8 cellular contexts compared by ENCODE assay signal in genomic region chr11:8263109-8263768, GRCh38. TPM values are rescaled to one million over a fixed set of nuclear protein-coding genes. Genes with fewer than 3 reads are reported as not detected.
DNase-seq lines count a peak whose midpoint lies in the region; ATAC-seq, FAIRE-seq and TF ChIP-seq lines count a peak whose summit lies in the region.

No MANE protein-coding gene starts in this region.

- peak; percentile 36 for DNase-seq in ELF-1 (ENCODE audit: low read depth, low spot score)
- DNase-seq in astrocyte of the cerebellum (ENCODE audit: low read depth), result no peak
- DNase-seq in left kidney (ENCODE audit: low read depth, low spot score), result peak; percentile 60
- no peak for DNase-seq in GM12891 (ENCODE audit: insufficient read length, low spot score)

- H3K27ac ChIP-seq in thymus (ENCODE audit: low read depth), result no peak overlapping the region

- peak overlapping the region; percentile 73 to 94 (median 79) for H3K4me3 Mint-ChIP-seq in IgD-negative memory B cell

- TF ChIP-seq CTCF in astrocyte of the cerebellum (IDR thresholded peaks at IDR 0.05; ENCODE audit: low read depth, low read length, missing control alignments), result no peak

- no peaks in the 10 kb centered on the region for H3K36me3 Mint-ChIP-seq in IgD-negative memory B cell

- H3K36me3 ChIP-seq in thymus (ENCODE audit: control insufficient read depth, insufficient read depth), result no peaks in the 10 kb centered on the region

- no peak for FAIRE-seq in GM12891 (lab: Jason Lieb, UNC)

- ATAC-seq in HG03442 (IDR thresholded peaks at IDR 0.05; ENCODE audit: unreplicated experiment) (no peak), HG02938 (IDR thresholded peaks at IDR 0.05; ENCODE audit: unreplicated experiment) (no peak)

- peak overlapping the region in 1 of 3 donors; percentile 90 for H3K27ac Mint-ChIP-seq in IgD-negative memory B cell

- H3K4me3 ChIP-seq in astrocyte of the cerebellum (ENCODE audit: low read depth, low read length), result peak overlapping the region; percentile 41
- peak overlapping the region; percentile 40 for H3K4me3 ChIP-seq in thymus (ENCODE audit: low read length)

- no peaks in the 10 kb centered on the region for H3K9me3 ChIP-seq in thymus (ENCODE audit: control insufficient read depth)

- TF ChIP-seq POLR2A in GM12891 (IDR thresholded peaks at IDR 0.05; ENCODE audit: low read depth, low read length), result no peak

- H3K4me1 ChIP-seq in thymus (ENCODE audit: control insufficient read depth, insufficient read depth, low read length), result peaks cover 7% of the 10 kb centered on the region

- H3K4me1 Mint-ChIP-seq in IgD-negative memory B cell, result peaks cover 7 to 8% (median 7%) of the 10 kb centered on the region in 3 donors

- H3K27me3 ChIP-seq in thymus (ENCODE audit: control insufficient read depth, insufficient read depth), result peaks cover 40% of the 10 kb centered on the region

- 2% methylated on average over 53 of the region's 53 CpGs for WGBS in thymus

- peaks cover 62% of the 10 kb centered on the region for H3K27me3 Mint-ChIP-seq in IgD-negative memory B cell

- no peaks in the 10 kb centered on the region for H3K9me3 Mint-ChIP-seq in IgD-negative memory B cell

- in situ Hi-C loops in astrocyte of the cerebellum (cut with HindIII; ENCODE audit: low sequenced_read_pairs), result no loop called here

TF ChIP-seq in GM12891, 5 proteins besides CTCF, POLR2A, EP300 and RAD21:
- TF ChIP-seq TAF1 (IDR thresholded peaks at IDR 0.05; ENCODE audit: low read depth, low read length) (no peak), POU2F2 (IDR thresholded peaks at IDR 0.05; ENCODE audit: low read depth, low read length) (no peak), POLR2AphosphoS5 (IDR thresholded peaks at IDR 0.05; ENCODE audit: low read depth, low read length) (no peak), PAX5 (IDR thresholded peaks at IDR 0.05; ENCODE audit: insufficient read depth, low read length, severe bottlenecking) (no peak), SPI1 (IDR thresholded peaks at IDR 0.05; ENCODE audit: low read depth, low read length) (no peak)

RNA-seq across cellular contexts. Expression of gene LMO1, which starts 0.4 kb away (rescaled TPM):
- polyA plus RNA-seq in IgD-negative memory B cell (not detected), thymus (0.32 TPM)
- polyA plus RNA-seq in GM12891 (2012; ENCODE audit: low read depth, missing spikeins), result not detected

Comparison
In these comparisons a context has a peak if more than half of its experiments do, and no peak if none do; other contexts are left out.
1. DNase-seq: peak in ELF-1 (single experiment) and left kidney (single experiment); none in astrocyte of the cerebellum (single experiment) and GM12891 (single experiment).